In genomic region chr16:22955461-22956145, GRCh38 we compare ENCODE assay signal across 24 cellular contexts.
"Had no signal": no experiment of that assay in that cellular context is flagged by ENCODE, and none has a peak within 500 bp of the region (broad histone marks: within the 10 kb centered on the region; RNA-seq: fewer than 3 reads in every experiment).

No MANE protein-coding gene starts in this region.

- H2AFZ ChIP-seq: parathyroid adenoma had no signal

- H3K36me3 ChIP-seq: esophagus squamous epithelium, gastroesophageal sphincter, left lung, lower lobe of right lung, prostate gland, spleen, tibial nerve had no signal

- H3K36me3 Mint-ChIP-seq: mesothelial cell of epicardium, natural killer cell had no signal

- H3K27me3 ChIP-seq: testis, tibial nerve had no signal

- H3K27ac ChIP-seq: esophagus squamous epithelium, gastroesophageal sphincter, left lung, lower lobe of right lung, parathyroid adenoma, prostate gland, spleen, testis, tibial nerve had no signal

- H3K9ac ChIP-seq: parathyroid adenoma had no signal

- H3K4me1 Mint-ChIP-seq: memory B cell; mesothelial cell of epicardium; natural killer cell; neural crest cell; stimulated activated naive B cell treated with anti-CD40 and anti-IgM and Interleukin-4, amounts not matched to agents 10 μg/mL and 1 μg/mL and 100 μg/mL, for 72 hours; stimulated activated naive CD8-positive, alpha-beta T cell treated with anti-CD3 and anti-CD28 coated beads, Interleukin-15, amount 100 ng/mL, for 72 hours had no signal

- H3K4me1 ChIP-seq: esophagus squamous epithelium, gastroesophageal sphincter, left lung, lower lobe of right lung, parathyroid adenoma, prostate gland, testis, tibial nerve had no signal

- H3K79me2 ChIP-seq: parathyroid adenoma had no signal

- DNase-seq: effector memory CD4-positive, alpha-beta T cell; esophagus squamous epithelium; foreskin fibroblast; glutamatergic neuron; islet precursor cell; left lung; lower lobe of right lung; natural killer cell; occipital lobe; spleen; stimulated activated CD4-positive, alpha-beta T cell treated with anti-CD3 and anti-CD28 coated beads, Interleukin-15, amount 100 ng/mL, for 24 hours; stimulated activated CD4-positive, alpha-beta T cell treated with anti-CD3 and anti-CD28 coated beads, Interleukin-1b, Interleukin-23, amount 100 ng/mL, for 48 hours; stimulated activated CD4-positive, alpha-beta T cell treated with anti-CD3 and anti-CD28 coated beads, Interleukin-4, amount 100 ng/mL, for 24 hours; stimulated activated naive B cell treated with anti-CD40 and anti-IgM and Interleukin-4, amounts not matched to agents 10 μg/mL and 1 μg/mL and 100 μg/mL, for 72 hours; stimulated activated naive CD8-positive, alpha-beta T cell treated with anti-CD3 and anti-CD28 coated beads, Interleukin-15, amount 100 ng/mL, for 72 hours; testis had no signal

- H3K27ac Mint-ChIP-seq: memory B cell; mesothelial cell of epicardium; natural killer cell; stimulated activated naive B cell treated with anti-CD40 and anti-IgM and Interleukin-4, amounts not matched to agents 10 μg/mL and 1 μg/mL and 100 μg/mL, for 72 hours; stimulated activated naive CD8-positive, alpha-beta T cell treated with anti-CD3 and anti-CD28 coated beads, Interleukin-15, amount 100 ng/mL, for 72 hours had no signal

- H3K4me3 ChIP-seq: esophagus squamous epithelium, gastroesophageal sphincter, left lung, lower lobe of right lung, prostate gland, spleen, testis, tibial nerve had no signal

- ATAC-seq: gastroesophageal sphincter; left lung; lower lobe of right lung; natural killer cell; sciatic nerve; stimulated activated naive B cell treated with anti-CD40 and anti-IgM and Interleukin-4, amounts not matched to agents 10 μg/mL and 1 μg/mL and 100 μg/mL, for 72 hours; stimulated activated naive CD8-positive, alpha-beta T cell treated with anti-CD3 and anti-CD28 coated beads, Interleukin-15, amount 100 ng/mL, for 72 hours had no signal

- H3K9me3 ChIP-seq: esophagus squamous epithelium, gastroesophageal sphincter, left lung, lower lobe of right lung, prostate gland, spleen, testis, tibial nerve had no signal

- H3K4me3 Mint-ChIP-seq: memory B cell; mesothelial cell of epicardium; natural killer cell; neural crest cell; stimulated activated naive B cell treated with anti-CD40 and anti-IgM and Interleukin-4, amounts not matched to agents 10 μg/mL and 1 μg/mL and 100 μg/mL, for 72 hours; stimulated activated naive CD8-positive, alpha-beta T cell treated with anti-CD3 and anti-CD28 coated beads, Interleukin-15, amount 100 ng/mL, for 72 hours had no signal

- H3K9me3 Mint-ChIP-seq: mesothelial cell of epicardium; natural killer cell; neural crest cell; stimulated activated naive B cell treated with anti-CD40 and anti-IgM and Interleukin-4, amounts not matched to agents 10 μg/mL and 1 μg/mL and 100 μg/mL, for 72 hours; stimulated activated naive CD8-positive, alpha-beta T cell treated with anti-CD3 and anti-CD28 coated beads, Interleukin-15, amount 100 ng/mL, for 72 hours had no signal
